2 cellular contexts compared by ENCODE assay signal in the genomic region with DNA sequence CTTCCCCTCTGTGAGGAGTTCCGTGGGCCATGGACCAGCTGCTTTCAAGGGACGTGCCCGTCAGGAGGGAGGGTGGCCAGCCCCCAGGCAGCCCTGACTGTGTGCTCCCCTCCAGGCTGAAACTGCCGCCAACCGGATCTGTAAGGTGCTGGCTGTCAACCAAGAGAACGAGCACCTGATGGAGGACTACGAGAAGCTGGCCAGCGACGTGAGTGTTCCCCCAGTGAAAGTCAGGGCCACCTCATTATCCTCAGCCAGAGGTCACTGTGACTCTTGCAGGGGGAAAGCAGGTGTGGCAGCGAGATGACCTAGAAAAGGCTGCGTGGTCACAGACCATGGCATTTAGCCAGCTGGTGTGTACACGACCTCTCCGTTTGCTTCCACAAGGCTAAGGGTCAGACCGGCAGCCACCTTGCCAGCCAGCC.
TF ChIP-seq lines count a peak whose summit lies in the region.

No MANE protein-coding gene starts in this region.

TF ChIP-seq in K562, 482 proteins besides CTCF, POLR2A, EP300 and RAD21:
- TF ChIP-seq POLR2G (IDR thresholded peaks at IDR 0.05; ENCODE audit: low read depth, low read length) (peak; percentile 48; the same call in 1 of the 2 replicates), CBFA2T2 (conservative IDR thresholded peaks at IDR 0.05) (no peak), SUPT5H (IDR thresholded peaks at IDR 0.05) (0 out of 2 replicates have a peak, but pooled peaks have one; percentile 18), PRDM10 (IDR thresholded peaks at IDR 0.05; ENCODE audit: partially characterized antibody) (no peak), ZBTB26 (CRISPR knock-in tag; IDR thresholded peaks at IDR 0.05) (no peak), RBM22 (IDR thresholded peaks at IDR 0.05; ENCODE audit: low read depth, low read length, poor library complexity, severe bottlenecking) (peak; percentile 70), NFIC (IDR thresholded peaks at IDR 0.05) (peak; percentile 23; the same call in 1 of the 2 replicates)

TF ChIP-seq in SK-N-SH treated with all-trans-retinoic acid at 6 μM for 48 hours, 23 proteins besides CTCF, POLR2A, EP300 and RAD21:
- no peak for TF ChIP-seq PPARA (CRISPR knock-in tag; IDR thresholded peaks at IDR 0.05; ENCODE audit: borderline replicate concordance)
- no peak for TF ChIP-seq SNAI2 (CRISPR knock-in tag; IDR thresholded peaks at IDR 0.05)
